ENCODE assay signal across 8 cellular contexts in the genomic region with DNA sequence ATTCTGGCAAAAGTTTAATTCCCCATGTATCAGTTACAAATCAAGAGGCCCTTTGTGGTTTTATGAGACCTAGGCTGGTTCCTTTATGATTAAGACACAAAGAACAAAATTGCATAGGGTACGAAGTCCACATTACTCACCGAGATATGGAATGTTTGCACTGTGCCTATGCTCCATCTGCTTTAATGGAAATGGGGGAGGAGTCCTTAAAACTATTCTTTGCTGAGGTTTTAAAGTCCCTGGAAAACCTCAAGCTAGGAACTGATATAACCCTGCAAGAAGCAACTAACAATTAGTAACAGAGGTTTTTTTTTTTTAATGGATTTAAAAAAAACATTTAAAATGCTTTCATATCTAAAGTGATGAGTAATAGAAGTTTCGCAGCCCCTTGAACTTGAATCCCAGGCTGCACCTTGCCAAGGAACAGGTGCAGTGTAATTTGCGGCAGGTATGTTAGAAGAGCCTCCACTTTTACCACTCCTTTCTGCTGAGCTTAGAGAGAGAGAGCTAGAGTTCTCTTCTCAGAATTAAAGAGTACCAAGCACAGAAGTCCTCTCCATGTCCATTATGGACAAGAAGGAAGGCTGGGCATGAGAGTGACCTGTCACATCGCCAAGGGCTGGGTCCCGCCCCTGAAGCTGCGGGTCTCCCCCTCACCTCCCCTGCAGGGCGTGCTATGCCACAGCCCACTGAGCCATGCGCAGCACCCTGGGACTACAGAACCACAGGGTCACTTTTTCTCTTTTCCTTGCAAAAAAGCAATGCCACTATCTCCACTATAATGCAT. TPM values are rescaled to one million over a fixed set of nuclear protein-coding genes. Genes with fewer than 3 reads are reported as not detected.
DNase-seq lines count a peak whose midpoint lies in the region; ATAC-seq and TF ChIP-seq lines count a peak whose summit lies in the region.

No MANE protein-coding gene starts in this region.

- no peaks in the 10 kb centered on the region for H3K27me3 ChIP-seq in adrenal gland

- peaks cover 0 to 49% of the 10 kb centered on the region in 2 donors for H3K36me3 ChIP-seq in adrenal gland (replicated peaks in 1 of 2)

- CTCF ChIA-PET in activated CD4-positive, alpha-beta memory T cell treated with anti-CD3 and anti-CD28 coated beads for 36 hours (lab: Charles Lee), result interaction anchor here (0.9 to 3.7 kb wide), 8 partner anchors 18 to 370 kb away, joined by 3 to 56 read pairs (median 4); no protein-coding TSS in a partner anchor

- WGBS in adrenal gland, 4 donors, result 66 to 71% (median 67%) methylated on average over 8 to 9 of the region's 9 CpGs

- H3K4me3 Mint-ChIP-seq in activated CD4-positive, alpha-beta memory T cell treated with anti-CD3 and anti-CD28 coated beads for 36 hours, result peak overlapping the region; percentile 86

- TF ChIP-seq POLR2A in adrenal gland (IDR thresholded peaks at IDR 0.05), result no peak

- intact Hi-C loops in activated CD4-positive, alpha-beta memory T cell treated with anti-CD3 and anti-CD28 coated beads for 36 hours (cut with micrococcal nuclease), result no loop called here
- intact Hi-C loops in adrenal gland (cut with DNase I), result no loop called here

- POLR2A ChIA-PET in activated CD4-positive, alpha-beta memory T cell treated with anti-CD3 and anti-CD28 coated beads for 36 hours (lab: Charles Lee), result interaction anchor here (1.3 to 4.1 kb wide), 6 partner anchors 12 to 149 kb away, joined by 4 to 44 read pairs (median 27); no protein-coding TSS in a partner anchor

- H3K27ac Mint-ChIP-seq in activated CD4-positive, alpha-beta memory T cell treated with anti-CD3 and anti-CD28 coated beads for 36 hours, result peak overlapping the region; percentile 59

- no peaks in the 10 kb centered on the region for H3K9me3 ChIP-seq in adrenal gland (replicated peaks in 1 of 3)

- H3K4me1 ChIP-seq in adrenal gland (replicated peaks in 1 of 2), result peaks cover 22 to 41% of the 10 kb centered on the region in 2 donors

- TF ChIP-seq CTCF in 22Rv1 (IDR thresholded peaks at IDR 0.05), result no peak
- TF ChIP-seq CTCF in adrenal gland (IDR thresholded peaks at IDR 0.05), result no peak

- peaks cover 67% of the 10 kb centered on the region for H3K4me1 Mint-ChIP-seq in activated CD4-positive, alpha-beta memory T cell treated with anti-CD3 and anti-CD28 coated beads for 36 hours (ENCODE audit: low read depth)

- ATAC-seq in HG03196 (IDR thresholded peaks at IDR 0.05; ENCODE audit: unreplicated experiment), result no peak

- peak overlapping the region in 1 of 4 donors; percentile 58 for H3K4me3 ChIP-seq in adrenal gland

- H3K27ac ChIP-seq in 22Rv1 (peak overlapping the region; percentile 96), adrenal gland (no peak overlapping the region)

- H3K27me3 Mint-ChIP-seq in activated CD4-positive, alpha-beta memory T cell treated with anti-CD3 and anti-CD28 coated beads for 36 hours, result no peaks in the 10 kb centered on the region

- H3K36me3 Mint-ChIP-seq in activated CD4-positive, alpha-beta memory T cell treated with anti-CD3 and anti-CD28 coated beads for 36 hours, result peaks cover 55% of the 10 kb centered on the region

- no peaks in the 10 kb centered on the region for H3K9me3 Mint-ChIP-seq in activated CD4-positive, alpha-beta memory T cell treated with anti-CD3 and anti-CD28 coated beads for 36 hours

- DNase-seq in HCEC 1CT (peak; percentile 86), kidney tubule cell (ENCODE audit: low spot score) (peak; percentile 77), D341Med (ENCODE audit: low spot score) (no peak), adrenal gland (no peak), cerebellum (ENCODE audit: low spot score) (no peak)
- no peak for DNase-seq in activated CD4-positive, alpha-beta memory T cell treated with anti-CD3 and anti-CD28 coated beads for 36 hours

RNA-seq across cellular contexts. Expression of a gene that starts 2.3 kb away (rescaled TPM):
- total RNA-seq in activated CD4-positive, alpha-beta memory T cell treated with anti-CD3 and anti-CD28 coated beads for 36 hours, result 100 to 1,000 TPM; 164 to 169 TPM
- total RNA-seq in adrenal gland, result 100 to 1,000 TPM in 2 of 8 donors, 10 to 100 TPM in 6; 55.9 to 159 (median 66.8) TPM
- polyA plus RNA-seq in adrenal gland, result 100 to 1,000 TPM in 1 of 3 donors, 10 to 100 TPM in 2; 33.4 to 128 (median 56.2) TPM
- 2.9 TPM for total RNA-seq in cerebellum

Comparison
In these comparisons a context has a peak if more than half of its experiments do, and no peak if none do; other contexts are left out.
1. DNase-seq: peak in HCEC 1CT (single experiment) and kidney tubule cell (single experiment); none in activated CD4-positive, alpha-beta memory T cell treated with anti-CD3 and anti-CD28 coated beads for 36 hours (single experiment), D341Med (single experiment), adrenal gland (0 of 7) and cerebellum (single experiment).
2. RNA of a gene that starts 2.3 kb away (total RNA-seq): 164 to 169 TPM in activated CD4-positive, alpha-beta memory T cell treated with anti-CD3 and anti-CD28 coated beads for 36 hours and 55.9 to 159 TPM in adrenal gland; 2.9 TPM in cerebellum (single experiment); every median in the first group is over 10 times any median in the second.